ENCODE assay signal across 36 cellular contexts in genomic region chr13:91200486-91200885, GRCh38.
"Had no signal": no experiment of that assay in that cellular context is flagged by ENCODE, and none has a peak within 500 bp of the region (broad histone marks: within the 10 kb centered on the region; RNA-seq: fewer than 3 reads in every experiment).

No MANE protein-coding gene starts in this region.

- H3K27ac ChIP-seq: brain microvascular endothelial cell, colonic mucosa, dorsolateral prefrontal cortex had no signal

- H3K9me3 ChIP-seq: colonic mucosa had no signal

- H3K4me1 ChIP-seq: colonic mucosa had no signal

- H3K4me1 Mint-ChIP-seq: activated CD4-positive, alpha-beta T cell treated with anti-CD3 and anti-CD28 coated beads for 36 hours; activated CD4-positive, alpha-beta T cell treated with anti-CD3 and anti-CD28 coated beads, Interleukin-2, amount 10 ng/mL, durations not matched to agents 24 days and 14 days; activated CD8-positive, alpha-beta memory T cell treated with anti-CD3 and anti-CD28 coated beads, Interleukin-2, amount 10 ng/mL, durations not matched to agents 7 days and 5 days; T-helper 17 cell had no signal

- DNase-seq: activated CD4-positive, alpha-beta memory T cell treated with anti-CD3 and anti-CD28 coated beads for 36 hours; activated CD4-positive, alpha-beta T cell treated with anti-CD3 and anti-CD28 coated beads for 36 hours; activated CD4-positive, alpha-beta T cell treated with anti-CD3 and anti-CD28 coated beads, Interleukin-2, amount 10 ng/mL, durations not matched to agents 24 days and 14 days; activated CD4-positive, CD25-positive, alpha-beta regulatory T cell; activated CD4-positive, CD25-positive, alpha-beta regulatory T cell treated with anti-CD3 and anti-CD28 coated beads, Interleukin-2, amount 50 U/mL, for 72 hours; activated CD8-positive, alpha-beta memory T cell treated with anti-CD3 and anti-CD28 coated beads, Interleukin-2, amount 10 ng/mL, durations not matched to agents 7 days and 5 days; activated CD8-positive, alpha-beta memory T cell treated with anti-CD3 and anti-CD28 coated beads, Interleukin-2, amount 50 U/mL, for 4 hours; activated CD8-positive, alpha-beta T cell treated with anti-CD3 and anti-CD28 coated beads, Interleukin-2, amount 10 ng/mL, durations not matched to agents 7 days and 5 days; activated effector memory CD4-positive, alpha-beta T cell treated with anti-CD3 and anti-CD28 coated beads, Interleukin-2, amount 50 U/mL, for 16 hours; activated naive CD4-positive, alpha-beta T cell treated with anti-CD3 and anti-CD28 coated beads, Interleukin-2, amount 50 U/mL, for 16 hours; activated naive CD4-positive, alpha-beta T cell treated with Interleukin-2 at 50 U/mL for 16 hours; activated T-cell treated with anti-CD3 and anti-CD28 coated beads, Interleukin-2, amount 50 U/mL, for 1 hour; activated T-cell treated with anti-CD3 and anti-CD28 coated beads, Interleukin-2, amount 50 U/mL, for 48 hours; amniotic stem cell; anterior cingulate cortex; brain microvascular endothelial cell; caudate nucleus; cerebellar nuclear complex; colonic mucosa; dorsolateral prefrontal cortex; effector memory CD4-positive, alpha-beta T cell; endodermal cell; foreskin fibroblast; head of caudate nucleus; T-helper 1 cell; T-helper 17 cell; T1000 had no signal

- H3K4me3 Mint-ChIP-seq: activated CD4-positive, alpha-beta memory T cell treated with anti-CD3 and anti-CD28 coated beads for 36 hours; activated CD4-positive, alpha-beta T cell treated with anti-CD3 and anti-CD28 coated beads for 36 hours; activated CD4-positive, alpha-beta T cell treated with anti-CD3 and anti-CD28 coated beads, Interleukin-2, amount 10 ng/mL, durations not matched to agents 24 days and 14 days; activated CD8-positive, alpha-beta memory T cell treated with anti-CD3 and anti-CD28 coated beads, Interleukin-2, amount 10 ng/mL, durations not matched to agents 7 days and 5 days; activated CD8-positive, alpha-beta T cell treated with anti-CD3 and anti-CD28 coated beads, Interleukin-2, amount 10 ng/mL, durations not matched to agents 7 days and 5 days; activated naive CD8-positive, alpha-beta T cell; activated T-helper 1 cell treated with anti-CD3 and anti-CD28 coated beads, Interleukin-12 subunit alpha, Interleukin-12 subunit beta, Interleukin-2, Interleukin-4 antibody, amounts not matched to agents 30 ng/mL and 10 ng/mL and 1 ng/mL, durations not matched to agents 14 hours and 24 hours and 36 hours; dendritic cell treated with granulocyte-macrophage colony-stimulating factor and Interleukin-4, amounts not matched to agents 40 ng/mL and 50 ng/mL, for 4 days; endodermal cell; T-helper 17 cell; T-helper 2 cell treated with Interferon-gamma antibody and Interleukin-4, amounts not matched to agents 5 μg/mL and 100 μg/mL, for 36 hours had no signal

- H3K36me3 ChIP-seq: brain microvascular endothelial cell, colonic mucosa had no signal

- FAIRE-seq: astrocyte, bronchial epithelial cell, frontal cortex had no signal

- H3K36me3 Mint-ChIP-seq: activated CD4-positive, alpha-beta memory T cell treated with anti-CD3 and anti-CD28 coated beads for 36 hours; activated CD8-positive, alpha-beta memory T cell treated with anti-CD3 and anti-CD28 coated beads, Interleukin-2, amount 10 ng/mL, durations not matched to agents 7 days and 5 days; activated naive CD8-positive, alpha-beta T cell had no signal

- H3K4me3 ChIP-seq: colonic mucosa, dorsolateral prefrontal cortex had no signal

- H3K27ac Mint-ChIP-seq: activated CD4-positive, alpha-beta memory T cell treated with anti-CD3 and anti-CD28 coated beads for 36 hours; activated CD4-positive, alpha-beta T cell treated with anti-CD3 and anti-CD28 coated beads for 36 hours; activated CD4-positive, alpha-beta T cell treated with anti-CD3 and anti-CD28 coated beads, Interleukin-2, amount 10 ng/mL, durations not matched to agents 24 days and 14 days; activated CD8-positive, alpha-beta memory T cell treated with anti-CD3 and anti-CD28 coated beads, Interleukin-2, amount 10 ng/mL, durations not matched to agents 7 days and 5 days; activated CD8-positive, alpha-beta T cell treated with anti-CD3 and anti-CD28 coated beads, Interleukin-2, amount 10 ng/mL, durations not matched to agents 7 days and 5 days; activated naive CD8-positive, alpha-beta T cell; activated T-helper 1 cell treated with anti-CD3 and anti-CD28 coated beads, Interleukin-12 subunit alpha, Interleukin-12 subunit beta, Interleukin-2, Interleukin-4 antibody, amounts not matched to agents 30 ng/mL and 10 ng/mL and 1 ng/mL, durations not matched to agents 14 hours and 24 hours and 36 hours; activated T-helper 2 cell treated with anti-CD3 and anti-CD28 coated beads, Interferon-gamma antibody, Interleukin-2, Interleukin-4, amounts not matched to agents 10 μg/mL and 5 μg/mL and 100 μg/mL, durations not matched to agents 14 hours and 24 hours and 36 hours; dendritic cell treated with granulocyte-macrophage colony-stimulating factor and Interleukin-4, amounts not matched to agents 40 ng/mL and 50 ng/mL, for 4 days; endodermal cell; T-helper 17 cell; T-helper 2 cell treated with Interferon-gamma antibody and Interleukin-4, amounts not matched to agents 5 μg/mL and 100 μg/mL, for 36 hours had no signal

- H3K9me3 Mint-ChIP-seq: activated CD4-positive, alpha-beta memory T cell treated with anti-CD3 and anti-CD28 coated beads for 36 hours; activated CD4-positive, alpha-beta T cell treated with anti-CD3 and anti-CD28 coated beads, Interleukin-2, amount 10 ng/mL, durations not matched to agents 24 days and 14 days; activated T-helper 1 cell treated with anti-CD3 and anti-CD28 coated beads, Interleukin-12 subunit alpha, Interleukin-12 subunit beta, Interleukin-2, Interleukin-4 antibody, amounts not matched to agents 30 ng/mL and 10 ng/mL and 1 ng/mL, durations not matched to agents 14 hours and 24 hours and 36 hours; activated T-helper 2 cell treated with anti-CD3 and anti-CD28 coated beads, Interferon-gamma antibody, Interleukin-2, Interleukin-4, amounts not matched to agents 10 μg/mL and 5 μg/mL and 100 μg/mL, durations not matched to agents 14 hours and 24 hours and 36 hours; dendritic cell treated with granulocyte-macrophage colony-stimulating factor and Interleukin-4, amounts not matched to agents 40 ng/mL and 50 ng/mL, for 4 days; endodermal cell; T-helper 2 cell treated with Interferon-gamma antibody and Interleukin-4, amounts not matched to agents 5 μg/mL and 100 μg/mL, for 36 hours had no signal

- H3K27me3 Mint-ChIP-seq: activated CD4-positive, alpha-beta T cell treated with anti-CD3 and anti-CD28 coated beads, Interleukin-2, amount 10 ng/mL, durations not matched to agents 24 days and 14 days; dendritic cell treated with granulocyte-macrophage colony-stimulating factor and Interleukin-4, amounts not matched to agents 40 ng/mL and 50 ng/mL, for 4 days had no signal

- H3K27me3 ChIP-seq: brain microvascular endothelial cell, colonic mucosa had no signal

- ATAC-seq: activated CD4-positive, alpha-beta T cell treated with anti-CD3 and anti-CD28 coated beads for 36 hours; activated CD8-positive, alpha-beta memory T cell treated with anti-CD3 and anti-CD28 coated beads, Interleukin-2, amount 10 ng/mL, durations not matched to agents 7 days and 5 days; activated CD8-positive, alpha-beta T cell treated with anti-CD3 and anti-CD28 coated beads, Interleukin-2, amount 10 ng/mL, durations not matched to agents 7 days and 5 days; esophagus mucosa; T-helper 17 cell had no signal
